Comparison of ENCODE assay signal across 19 cellular contexts in the genomic region with DNA sequence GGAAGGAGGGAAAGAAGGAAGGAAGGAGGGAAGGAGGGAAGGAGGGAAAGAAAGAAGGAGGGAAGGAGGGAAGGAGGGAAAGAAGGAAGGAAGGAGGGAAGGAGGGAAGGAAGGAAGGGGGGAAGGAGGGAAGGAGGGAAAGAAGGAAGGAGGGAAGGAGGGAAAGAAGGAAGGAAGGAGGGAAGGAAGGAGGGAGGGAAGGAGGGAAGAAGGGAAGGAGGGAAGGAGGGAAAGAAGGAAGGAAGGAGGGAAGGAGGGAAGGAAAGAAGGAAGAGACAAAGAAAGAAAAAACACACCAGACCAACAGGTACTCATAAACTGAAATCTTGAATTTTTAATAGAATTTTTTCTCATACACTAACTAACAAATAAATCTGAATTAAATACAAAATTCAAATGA. TPM values are rescaled to one million over a fixed set of nuclear protein-coding genes. Genes with fewer than 3 reads are reported as not detected.
"Had no signal": no experiment of that assay in that cellular context is flagged by ENCODE, and none has a peak within 500 bp of the region (broad histone marks: within the 10 kb centered on the region; RNA-seq: fewer than 3 reads in every experiment).

No MANE protein-coding gene starts in this region.

RNA-seq across cellular contexts. Expression of a gene that starts 11.4 kb away (rescaled TPM):
- total RNA-seq: activated B cell treated with CpG ODN at 0.5 μM for 24 hours; activated CD4-positive, alpha-beta memory T cell treated with anti-CD3 and anti-CD28 coated beads for 36 hours; activated CD4-positive, alpha-beta T cell treated with anti-CD3 and anti-CD28 coated beads, Interleukin-2, amount 10 ng/mL, durations not matched to agents 24 days and 14 days; activated CD8-positive, alpha-beta memory T cell treated with anti-CD3 and anti-CD28 coated beads for 36 hours; activated CD8-positive, alpha-beta T cell treated with anti-CD3 and anti-CD28 coated beads for 36 hours; activated naive CD4-positive, alpha-beta T cell treated with anti-CD3 and anti-CD28 coated beads for 36 hours; activated naive CD4-positive, alpha-beta T cell treated with anti-CD3 and anti-CD28 coated beads, Interleukin-2, amount 50 U/mL, for 72 hours; activated naive CD8-positive, alpha-beta T cell treated with anti-CD3 and anti-CD28 coated beads for 36 hours; activated T-cell treated with anti-CD3 and anti-CD28 coated beads, Interleukin-2, amount 50 U/mL, for 4 hours; activated T-cell treated with anti-CD3 and anti-CD28 coated beads, Interleukin-2, amount 50 U/mL, for 72 hours; activated T-helper 1 cell treated with anti-CD3 and anti-CD28 coated beads, Interleukin-12 subunit alpha, Interleukin-12 subunit beta, Interleukin-2, Interleukin-4 antibody, amounts not matched to agents 30 ng/mL and 10 ng/mL and 1 ng/mL, durations not matched to agents 14 hours and 24 hours and 36 hours; activated T-helper 17 cell treated with anti-CD3 and anti-CD28 coated beads, Interleukin-2, amount 50 U/mL, for 72 hours; adrenal gland; aorta; astrocyte; body of pancreas; breast epithelium; cardiac septum; cerebellum had no signal
- polyA plus RNA-seq: adrenal gland, aorta had no signal

RNA-seq across cellular contexts. Expression of a gene that starts 23.2 kb away (rescaled TPM):
- total RNA-seq: activated B cell treated with CpG ODN at 0.5 μM for 24 hours; activated CD4-positive, alpha-beta memory T cell treated with anti-CD3 and anti-CD28 coated beads for 36 hours; activated CD4-positive, alpha-beta T cell treated with anti-CD3 and anti-CD28 coated beads, Interleukin-2, amount 10 ng/mL, durations not matched to agents 24 days and 14 days; activated CD8-positive, alpha-beta memory T cell treated with anti-CD3 and anti-CD28 coated beads for 36 hours; activated CD8-positive, alpha-beta T cell treated with anti-CD3 and anti-CD28 coated beads for 36 hours; activated naive CD4-positive, alpha-beta T cell treated with anti-CD3 and anti-CD28 coated beads for 36 hours; activated naive CD4-positive, alpha-beta T cell treated with anti-CD3 and anti-CD28 coated beads, Interleukin-2, amount 50 U/mL, for 72 hours; activated naive CD8-positive, alpha-beta T cell treated with anti-CD3 and anti-CD28 coated beads for 36 hours; activated T-cell treated with anti-CD3 and anti-CD28 coated beads, Interleukin-2, amount 50 U/mL, for 4 hours; activated T-cell treated with anti-CD3 and anti-CD28 coated beads, Interleukin-2, amount 50 U/mL, for 72 hours; activated T-helper 1 cell treated with anti-CD3 and anti-CD28 coated beads, Interleukin-12 subunit alpha, Interleukin-12 subunit beta, Interleukin-2, Interleukin-4 antibody, amounts not matched to agents 30 ng/mL and 10 ng/mL and 1 ng/mL, durations not matched to agents 14 hours and 24 hours and 36 hours; activated T-helper 17 cell treated with anti-CD3 and anti-CD28 coated beads, Interleukin-2, amount 50 U/mL, for 72 hours; adrenal gland; aorta; astrocyte; body of pancreas; breast epithelium; cardiac septum; cerebellum had no signal
- polyA plus RNA-seq: adrenal gland, aorta had no signal

RNA-seq across cellular contexts. Expression of a gene that starts 30.8 kb away (rescaled TPM):
- total RNA-seq: activated B cell treated with CpG ODN at 0.5 μM for 24 hours; activated CD4-positive, alpha-beta memory T cell treated with anti-CD3 and anti-CD28 coated beads for 36 hours; activated CD4-positive, alpha-beta T cell treated with anti-CD3 and anti-CD28 coated beads, Interleukin-2, amount 10 ng/mL, durations not matched to agents 24 days and 14 days; activated CD8-positive, alpha-beta memory T cell treated with anti-CD3 and anti-CD28 coated beads for 36 hours; activated CD8-positive, alpha-beta T cell treated with anti-CD3 and anti-CD28 coated beads for 36 hours; activated naive CD4-positive, alpha-beta T cell treated with anti-CD3 and anti-CD28 coated beads for 36 hours; activated naive CD4-positive, alpha-beta T cell treated with anti-CD3 and anti-CD28 coated beads, Interleukin-2, amount 50 U/mL, for 72 hours; activated naive CD8-positive, alpha-beta T cell treated with anti-CD3 and anti-CD28 coated beads for 36 hours; activated T-cell treated with anti-CD3 and anti-CD28 coated beads, Interleukin-2, amount 50 U/mL, for 4 hours; activated T-cell treated with anti-CD3 and anti-CD28 coated beads, Interleukin-2, amount 50 U/mL, for 72 hours; activated T-helper 1 cell treated with anti-CD3 and anti-CD28 coated beads, Interleukin-12 subunit alpha, Interleukin-12 subunit beta, Interleukin-2, Interleukin-4 antibody, amounts not matched to agents 30 ng/mL and 10 ng/mL and 1 ng/mL, durations not matched to agents 14 hours and 24 hours and 36 hours; activated T-helper 17 cell treated with anti-CD3 and anti-CD28 coated beads, Interleukin-2, amount 50 U/mL, for 72 hours; adrenal gland; aorta; astrocyte; body of pancreas; breast epithelium; cardiac septum; cerebellum had no signal
- polyA plus RNA-seq: adrenal gland, aorta had no signal

RNA-seq across cellular contexts. Expression of a gene that starts 48.4 kb away (rescaled TPM):
- total RNA-seq: activated B cell treated with CpG ODN at 0.5 μM for 24 hours; activated CD4-positive, alpha-beta memory T cell treated with anti-CD3 and anti-CD28 coated beads for 36 hours; activated CD4-positive, alpha-beta T cell treated with anti-CD3 and anti-CD28 coated beads, Interleukin-2, amount 10 ng/mL, durations not matched to agents 24 days and 14 days; activated CD8-positive, alpha-beta memory T cell treated with anti-CD3 and anti-CD28 coated beads for 36 hours; activated CD8-positive, alpha-beta T cell treated with anti-CD3 and anti-CD28 coated beads for 36 hours; activated naive CD4-positive, alpha-beta T cell treated with anti-CD3 and anti-CD28 coated beads for 36 hours; activated naive CD4-positive, alpha-beta T cell treated with anti-CD3 and anti-CD28 coated beads, Interleukin-2, amount 50 U/mL, for 72 hours; activated naive CD8-positive, alpha-beta T cell treated with anti-CD3 and anti-CD28 coated beads for 36 hours; activated T-cell treated with anti-CD3 and anti-CD28 coated beads, Interleukin-2, amount 50 U/mL, for 4 hours; activated T-cell treated with anti-CD3 and anti-CD28 coated beads, Interleukin-2, amount 50 U/mL, for 72 hours; activated T-helper 1 cell treated with anti-CD3 and anti-CD28 coated beads, Interleukin-12 subunit alpha, Interleukin-12 subunit beta, Interleukin-2, Interleukin-4 antibody, amounts not matched to agents 30 ng/mL and 10 ng/mL and 1 ng/mL, durations not matched to agents 14 hours and 24 hours and 36 hours; activated T-helper 17 cell treated with anti-CD3 and anti-CD28 coated beads, Interleukin-2, amount 50 U/mL, for 72 hours; adrenal gland; aorta; astrocyte; body of pancreas; breast epithelium; cardiac septum; cerebellum had no signal
- polyA plus RNA-seq: adrenal gland, aorta had no signal

RNA-seq across cellular contexts. Expression of a gene that starts 58.1 kb away (rescaled TPM):
- total RNA-seq: activated B cell treated with CpG ODN at 0.5 μM for 24 hours; activated CD4-positive, alpha-beta memory T cell treated with anti-CD3 and anti-CD28 coated beads for 36 hours; activated CD4-positive, alpha-beta T cell treated with anti-CD3 and anti-CD28 coated beads, Interleukin-2, amount 10 ng/mL, durations not matched to agents 24 days and 14 days; activated CD8-positive, alpha-beta memory T cell treated with anti-CD3 and anti-CD28 coated beads for 36 hours; activated CD8-positive, alpha-beta T cell treated with anti-CD3 and anti-CD28 coated beads for 36 hours; activated naive CD4-positive, alpha-beta T cell treated with anti-CD3 and anti-CD28 coated beads for 36 hours; activated naive CD4-positive, alpha-beta T cell treated with anti-CD3 and anti-CD28 coated beads, Interleukin-2, amount 50 U/mL, for 72 hours; activated naive CD8-positive, alpha-beta T cell treated with anti-CD3 and anti-CD28 coated beads for 36 hours; activated T-cell treated with anti-CD3 and anti-CD28 coated beads, Interleukin-2, amount 50 U/mL, for 4 hours; activated T-cell treated with anti-CD3 and anti-CD28 coated beads, Interleukin-2, amount 50 U/mL, for 72 hours; activated T-helper 1 cell treated with anti-CD3 and anti-CD28 coated beads, Interleukin-12 subunit alpha, Interleukin-12 subunit beta, Interleukin-2, Interleukin-4 antibody, amounts not matched to agents 30 ng/mL and 10 ng/mL and 1 ng/mL, durations not matched to agents 14 hours and 24 hours and 36 hours; activated T-helper 17 cell treated with anti-CD3 and anti-CD28 coated beads, Interleukin-2, amount 50 U/mL, for 72 hours; adrenal gland; aorta; astrocyte; body of pancreas; breast epithelium; cardiac septum; cerebellum had no signal
- polyA plus RNA-seq: adrenal gland, aorta had no signal
